Comparison of ENCODE assay signal across 19 cellular contexts in the genomic region with DNA sequence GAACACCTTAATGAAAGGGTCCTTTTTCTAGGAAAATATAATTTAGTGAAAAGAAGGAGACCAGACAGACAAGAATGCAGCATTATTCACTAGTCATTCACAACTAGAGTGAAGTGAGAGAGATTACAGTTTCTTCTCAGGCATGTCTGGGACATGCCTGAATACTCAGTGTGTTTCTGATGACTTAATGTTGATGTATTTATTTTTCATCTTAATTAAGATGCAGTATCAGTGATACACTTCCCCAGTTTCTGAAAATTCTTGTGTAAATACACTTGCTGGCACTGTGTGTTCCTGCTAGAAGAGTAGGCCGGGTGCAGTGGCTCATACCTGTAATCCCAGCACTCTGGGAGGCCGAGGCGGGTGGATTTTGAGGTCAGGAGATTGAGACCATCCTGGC.
DNase-seq lines count a peak whose midpoint lies in the region; TF ChIP-seq lines count a peak whose summit lies in the region.
"Had no signal": no experiment of that assay in that cellular context is flagged by ENCODE, and none has a peak within 500 bp of the region (broad histone marks: within the 10 kb centered on the region; RNA-seq: fewer than 3 reads in every experiment).

No MANE protein-coding gene starts in this region.

- H3K9me3 ChIP-seq in mammary epithelial cell (replicated peaks; ENCODE audit: insufficient read depth, low read length) (peaks cover 5% of the 10 kb centered on the region), breast epithelium (peaks cover 0 to 15% of the 10 kb centered on the region in 2 donors)
- H3K9me3 ChIP-seq: SJSA1 had no signal

- H3K4me1 ChIP-seq in mammary epithelial cell (ENCODE audit: insufficient read depth, low read length): no peaks in the 10 kb centered on the region
- H3K4me1 ChIP-seq in breast epithelium: no peaks in the 10 kb centered on the region
- H3K4me1 ChIP-seq: SJSA1 had no signal

- no peaks in the 10 kb centered on the region for H4K20me1 ChIP-seq in mammary epithelial cell (ENCODE audit: insufficient read depth, low read length)

- no peak for TF ChIP-seq POLR2A in breast epithelium (IDR thresholded peaks at IDR 0.05)

- H3K27ac ChIP-seq in mammary epithelial cell (ENCODE audit: insufficient read depth, low read depth, low read length): peak overlapping the region; percentile 71
- H3K27ac ChIP-seq in breast epithelium: no peak overlapping the region
- H3K27ac ChIP-seq: SJSA1 had no signal

- H3K27me3 Mint-ChIP-seq in type B pancreatic cell: peaks cover 4% of the 10 kb centered on the region

- intact Hi-C loops in mammary epithelial cell (cut with micrococcal nuclease): loop anchor here (5.0 kb wide), 1 partner anchor 84 kb away; no protein-coding TSS in a partner anchor
- intact Hi-C loops in breast epithelium (cut with DNase I; ENCODE audit: low total_unique reads): no loop called here

- peak; percentile 75 for DNase-seq in mammary epithelial cell
- no peak for DNase-seq in breast epithelium (ENCODE audit: low spot score in 2 of 2)
- DNase-seq in epithelial cell of esophagus (ENCODE audit: low read depth): peak; percentile 84
- DNase-seq in iris pigment epithelial cell (ENCODE audit: low read depth): peak; percentile 16
- DNase-seq in type B pancreatic cell (ENCODE audit: extremely low spot score, unreplicated experiment): no peak
- no peak for DNase-seq in SIG-M5 treated with dmso at 0.1 percent for 504 hours (lab: John Stamatoyannopoulos, UW; ENCODE audit: unreplicated experiment)
- DNase-seq in HK-2 (ENCODE audit: unreplicated experiment): no peak
- DNase-seq in NCI-H2196 (lab: John Stamatoyannopoulos, UW; ENCODE audit: unreplicated experiment): no peak
- DNase-seq: DMS153, DND-41, Kasumi-1, NCI-H1092 treated with DMSO at 0.1 percent for 48 hours, NCI-H1436, NCI-H187, NCI-H2081 treated with DMSO at 0.1 percent for 48 hours, NCI-H2171, NCI-H774 had no signal

- CTCF ChIA-PET in mammary epithelial cell (lab: Charles Lee; ENCODE audit: low non-redundant PET): no interaction called here

- BruUV-seq in mammary epithelial cell (replicated peaks; lab: Mats Ljungman, UMichigan): no TSS peak

- no peak overlapping the region for H3K4me2 ChIP-seq in mammary epithelial cell (ENCODE audit: insufficient read depth, low read depth, low read length)

- 100% methylated on average over 2 of the region's 3 CpGs for WGBS in mammary epithelial cell (ENCODE audit: low coverage, missing lambda C conversion rate)

- in situ Hi-C loops in mammary epithelial cell (cut with MboI; ENCODE audit: low sequenced_read_pairs in 2 of 2): no loop called here

- H3K4me3 ChIP-seq in mammary epithelial cell (replicated peaks in 1 of 3; ENCODE audit: insufficient read depth in 1 of 3, low read depth in 2 of 3, low read length in 3 of 3) (no peak overlapping the region), breast epithelium (no peak overlapping the region), epithelial cell of esophagus (ENCODE audit: low read length) (no peak overlapping the region)
- H3K4me3 ChIP-seq: K562, SJSA1 had no signal

- H3K79me2 ChIP-seq in mammary epithelial cell (ENCODE audit: insufficient read depth, low read length): no peaks in the 10 kb centered on the region

- H3K27ac Mint-ChIP-seq in type B pancreatic cell: peak overlapping the region; percentile 61

- H3K4me3 Mint-ChIP-seq in type B pancreatic cell: no peak overlapping the region

- H3K9me3 Mint-ChIP-seq in type B pancreatic cell: no peaks in the 10 kb centered on the region

- TF ChIP-seq CTCF in mammary epithelial cell (conservative IDR thresholded peaks at IDR 0.05 in 1 of 2, IDR thresholded peaks at IDR 0.05 in 1 of 2; ENCODE audit: extremely low read depth in 1 of 2, insufficient read depth in 1 of 2, low read depth in 1 of 2, low read length in 2 of 2): no peak
- no peak for TF ChIP-seq CTCF in breast epithelium (IDR thresholded peaks at IDR 0.05)
- TF ChIP-seq CTCF in epithelial cell of esophagus (IDR thresholded peaks at IDR 0.05; ENCODE audit: insufficient read depth, low read depth, low read length, missing control alignments): no peak
- TF ChIP-seq CTCF in type B pancreatic cell (conservative IDR thresholded peaks at IDR 0.05): no peak

- H3K36me3 ChIP-seq in mammary epithelial cell (ENCODE audit: insufficient read depth, low read length) (no peaks in the 10 kb centered on the region), breast epithelium (no peaks in the 10 kb centered on the region)
- H3K36me3 ChIP-seq: SJSA1 had no signal

- H3K27me3 ChIP-seq in mammary epithelial cell (ENCODE audit: insufficient read depth, low read length): no peaks in the 10 kb centered on the region
- no peaks in the 10 kb centered on the region for H3K27me3 ChIP-seq in breast epithelium
- H3K27me3 ChIP-seq: SJSA1 had no signal

- no peaks in the 10 kb centered on the region for H3K36me3 Mint-ChIP-seq in type B pancreatic cell

- H3K4me1 Mint-ChIP-seq in type B pancreatic cell (ENCODE audit: unreplicated experiment): peaks cover 10% of the 10 kb centered on the region

- dilution Hi-C loops in mammary epithelial cell (cut with HindIII; ENCODE audit: low sequenced_read_pairs): no loop called here

- no peak overlapping the region for H3K9ac ChIP-seq in mammary epithelial cell (ENCODE audit: insufficient read depth, low read length)

- H2AFZ ChIP-seq in mammary epithelial cell (ENCODE audit: low read depth, low read length): peak overlapping the region; percentile 35

Comparison
In these comparisons a context has a peak if more than half of its experiments do, and no peak if none do; other contexts are left out.
1. DNase-seq: peak in mammary epithelial cell (single experiment), epithelial cell of esophagus (single experiment) and iris pigment epithelial cell (single experiment); none in breast epithelium (0 of 2), type B pancreatic cell (single experiment), SIG-M5 treated with dmso at 0.1 percent for 504 hours (single experiment), HK-2 (single experiment) and NCI-H2196 (single experiment).